ENCODE assay signal across 15 cellular contexts in genomic region chr5:127423173-127423798, GRCh38.
DNase-seq lines count a peak whose midpoint lies in the region; ATAC-seq, FAIRE-seq and TF ChIP-seq lines count a peak whose summit lies in the region.
"Had no signal": no experiment of that assay in that cellular context is flagged by ENCODE, and none has a peak within 500 bp of the region (broad histone marks: within the 10 kb centered on the region; RNA-seq: fewer than 3 reads in every experiment).

No MANE protein-coding gene starts in this region.

- no peak for TF ChIP-seq POLR2A in breast epithelium (IDR thresholded peaks at IDR 0.05)

- ATAC-seq in GM18502 (IDR thresholded peaks at IDR 0.05; ENCODE audit: poor library complexity, unreplicated experiment) (peak; percentile 87), GM19468 (IDR thresholded peaks at IDR 0.05; ENCODE audit: extremely low read depth, unreplicated experiment) (peak; percentile 29), HG02938 (IDR thresholded peaks at IDR 0.05; ENCODE audit: unreplicated experiment) (peak; percentile 60)

- TF ChIP-seq CTCF in breast epithelium (IDR thresholded peaks at IDR 0.05) = no peak

- FAIRE-seq in urothelium cell line (lab: Jason Lieb, UNC) = no peak

- intact Hi-C loops in breast epithelium (cut with DNase I; ENCODE audit: low total_unique reads) = no loop called here

- H3K27me3 ChIP-seq in breast epithelium = no peaks in the 10 kb centered on the region
- H3K27me3 ChIP-seq: esophagus muscularis mucosa had no signal

- no peak overlapping the region for H3K4me3 ChIP-seq in breast epithelium
- H3K4me3 ChIP-seq: esophagus muscularis mucosa, thoracic aorta had no signal

- DNase-seq in MV-4-11 (lab: John Stamatoyannopoulos, UW) (peak; percentile 82), SKM-1 (lab: John Stamatoyannopoulos, UW; ENCODE audit: unreplicated experiment) (no peak), urothelium cell line (ENCODE audit: low spot score) (no peak), glomerular visceral epithelial cell (ENCODE audit: extremely low spot score) (no peak), breast epithelium (ENCODE audit: low spot score in 2 of 2) (no peak)
- DNase-seq: activated CD4-positive, alpha-beta T cell treated with anti-CD3 and anti-CD28 coated beads for 4 hours; activated gamma-delta T cell treated with Interleukin-2 at 50 U/mL for 16 hours; CD4-positive, alpha-beta memory T cell; KG1; SHP77 had no signal

- H3K27ac ChIP-seq in breast epithelium = no peak overlapping the region
- H3K27ac ChIP-seq: esophagus muscularis mucosa, thoracic aorta had no signal

- H3K9me3 ChIP-seq in breast epithelium = no peaks in the 10 kb centered on the region
- H3K9me3 ChIP-seq: esophagus muscularis mucosa, thoracic aorta had no signal

- H3K36me3 ChIP-seq in breast epithelium = no peaks in the 10 kb centered on the region
- H3K36me3 ChIP-seq: esophagus muscularis mucosa, thoracic aorta had no signal

- H3K4me1 ChIP-seq in breast epithelium = no peaks in the 10 kb centered on the region
- H3K4me1 ChIP-seq: esophagus muscularis mucosa had no signal

Comparison
In these comparisons a context has a peak if more than half of its experiments do, and no peak if none do; other contexts are left out.
1. ATAC-seq: peak in every context shown above with its lines; median percentile 87 in GM18502; 60 in HG02938; 29 in GM19468.